ENCODE assay signal across 1 cellular context in genomic region chr14:36001936-36002335, GRCh38.
TF ChIP-seq lines count a peak whose summit lies in the region.

No MANE protein-coding gene starts in this region.

TF ChIP-seq in H1, 55 proteins besides CTCF, POLR2A, EP300 and RAD21:
- TF ChIP-seq ATF3 (IDR thresholded peaks at IDR 0.05; ENCODE audit: insufficient read depth, low read depth, low read length), result no peak
- no peak for TF ChIP-seq CHD7 (IDR thresholded peaks at IDR 0.05; ENCODE audit: insufficient replicate concordance, low read length)
- peak; percentile 78; the same call in 1 of the 2 replicates for TF ChIP-seq CEBPB (IDR thresholded peaks at IDR 0.05; ENCODE audit: low read depth, low read length)
- no peak for TF ChIP-seq SP4 (IDR thresholded peaks at IDR 0.05; ENCODE audit: low read length)
